1 cellular context compared by ENCODE assay signal in the genomic region with DNA sequence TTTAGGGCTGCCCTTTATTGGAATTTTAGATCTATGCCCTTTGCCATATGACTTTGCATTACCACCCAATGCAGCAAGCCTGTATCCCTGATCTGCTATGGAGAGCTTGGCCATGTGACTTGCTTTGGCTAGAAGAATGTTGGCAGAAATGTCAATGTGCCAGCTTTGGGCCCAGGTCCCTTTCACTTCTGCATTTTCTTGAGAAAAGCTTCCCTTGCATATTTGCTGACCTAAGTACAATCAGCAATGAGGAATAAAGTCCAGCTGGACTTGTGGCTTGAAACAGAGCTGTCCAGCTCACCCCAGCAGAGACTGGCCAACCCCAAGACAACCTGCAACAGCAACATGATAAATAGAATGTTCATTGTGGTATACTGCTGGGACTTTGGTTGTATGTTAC.
A peak's percentile ranks its signal among the peaks of the same experiment; 100 is the strongest.
TF ChIP-seq lines count a peak whose summit lies in the region.

No MANE protein-coding gene starts in this region.

TF ChIP-seq in K562, 482 proteins besides CTCF, POLR2A, EP300 and RAD21 (continued from another document):
- TF ChIP-seq, protein P1, sequence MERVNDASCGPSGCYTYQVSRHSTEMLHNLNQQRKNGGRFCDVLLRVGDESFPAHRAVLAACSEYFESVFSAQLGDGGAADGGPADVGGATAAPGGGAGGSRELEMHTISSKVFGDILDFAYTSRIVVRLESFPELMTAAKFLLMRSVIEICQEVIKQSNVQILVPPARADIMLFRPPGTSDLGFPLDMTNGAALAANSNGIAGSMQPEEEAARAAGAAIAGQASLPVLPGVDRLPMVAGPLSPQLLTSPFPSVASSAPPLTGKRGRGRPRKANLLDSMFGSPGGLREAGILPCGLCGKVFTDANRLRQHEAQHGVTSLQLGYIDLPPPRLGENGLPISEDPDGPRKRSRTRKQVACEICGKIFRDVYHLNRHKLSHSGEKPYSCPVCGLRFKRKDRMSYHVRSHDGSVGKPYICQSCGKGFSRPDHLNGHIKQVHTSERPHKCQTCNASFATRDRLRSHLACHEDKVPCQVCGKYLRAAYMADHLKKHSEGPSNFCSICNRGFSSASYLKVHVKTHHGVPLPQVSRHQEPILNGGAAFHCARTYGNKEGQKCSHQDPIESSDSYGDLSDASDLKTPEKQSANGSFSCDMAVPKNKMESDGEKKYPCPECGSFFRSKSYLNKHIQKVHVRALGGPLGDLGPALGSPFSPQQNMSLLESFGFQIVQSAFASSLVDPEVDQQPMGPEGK (CRISPR knock-in tag; IDR thresholded peaks at IDR 0.05; ENCODE audit: borderline replicate concordance), result no peak
- TF ChIP-seq MAFF (IDR thresholded peaks at IDR 0.05; ENCODE audit: low read length) (peak; percentile 25; the same call in 1 of the 2 replicates), NFRKB (IDR thresholded peaks at IDR 0.05; ENCODE audit: low read depth) (no peak), TEAD1 (CRISPR knock-in tag; IDR thresholded peaks at IDR 0.05) (no peak), SUPT5H (IDR thresholded peaks at IDR 0.05) (no peak), MAFK (IDR thresholded peaks at IDR 0.05; ENCODE audit: low read length) (peak; percentile 42), ZNF583 (CRISPR knock-in tag; IDR thresholded peaks at IDR 0.05) (no peak), ZNF282 (CRISPR knock-in tag; IDR thresholded peaks at IDR 0.05) (no peak)
